4 cellular contexts compared by ENCODE assay signal in genomic region chr6:31857774-31858173, GRCh38. TPM values are rescaled to one million over a fixed set of nuclear protein-coding genes. Genes with fewer than 3 reads are reported as not detected.
"Had no signal": no experiment of that assay in that cellular context is flagged by ENCODE, and none has a peak within 500 bp of the region (broad histone marks: within the 10 kb centered on the region; RNA-seq: fewer than 3 reads in every experiment).

No MANE protein-coding gene starts in this region.

RNA-seq across cellular contexts. Expression of gene SLC44A4, which starts 21.0 kb away (rescaled TPM):
- total RNA-seq: activated CD8-positive, alpha-beta memory T cell treated with anti-CD3 and anti-CD28 coated beads for 36 hours; activated T-helper 1 cell treated with anti-CD3 and anti-CD28 coated beads, Interleukin-12 subunit alpha, Interleukin-12 subunit beta, Interleukin-2, Interleukin-4 antibody, amounts not matched to agents 30 ng/mL and 10 ng/mL and 1 ng/mL, durations not matched to agents 14 hours and 24 hours and 36 hours; ascending aorta; cardiac septum had no signal
